ENCODE assay signal across 9 cellular contexts in the genomic region with DNA sequence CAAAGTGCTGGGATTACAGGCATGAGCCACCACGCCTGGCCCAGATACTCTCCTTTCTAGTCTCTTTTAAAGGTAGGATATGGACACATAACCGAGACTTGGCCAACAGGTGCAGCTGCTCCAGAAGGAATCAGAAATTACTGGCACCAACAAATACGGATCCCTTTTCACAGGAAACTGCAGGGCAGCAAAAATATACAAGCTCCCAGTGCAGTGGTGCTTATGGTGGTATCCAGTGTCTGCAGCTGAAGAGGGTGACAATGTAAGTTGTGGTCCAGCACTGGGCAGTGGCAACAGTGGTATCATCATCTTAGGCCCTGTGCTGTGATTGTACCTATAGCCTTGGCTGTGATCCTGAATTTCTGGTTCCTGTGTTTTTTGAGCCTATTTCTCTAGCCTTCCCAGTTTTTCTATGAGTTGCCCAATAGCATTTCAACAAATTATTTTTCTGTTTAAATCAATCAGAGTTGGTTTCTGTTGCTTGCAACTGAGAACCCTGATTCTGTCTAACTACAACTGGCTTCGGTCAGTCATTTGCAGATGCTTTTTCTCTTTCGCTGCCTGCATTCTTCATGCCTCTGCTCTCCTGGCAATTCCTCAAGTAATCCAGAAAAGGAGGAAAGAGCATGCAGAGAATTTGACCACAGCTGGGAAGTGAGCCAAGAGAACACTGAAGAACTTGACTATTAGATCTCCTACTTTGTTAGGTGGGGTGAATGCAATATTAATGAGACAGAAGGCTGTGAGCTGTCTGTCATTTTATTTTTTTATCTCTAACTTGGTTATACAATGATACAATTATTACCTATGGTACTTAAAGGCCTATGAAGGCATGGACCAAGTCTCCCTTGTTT. TPM values are rescaled to one million over a fixed set of nuclear protein-coding genes. Genes with fewer than 3 reads are reported as not detected.
DNase-seq lines count a peak whose midpoint lies in the region; ATAC-seq and TF ChIP-seq lines count a peak whose summit lies in the region.
"Had no signal": no experiment of that assay in that cellular context is flagged by ENCODE, and none has a peak within 500 bp of the region (broad histone marks: within the 10 kb centered on the region; RNA-seq: fewer than 3 reads in every experiment).

No MANE protein-coding gene starts in this region.

- no peaks in the 10 kb centered on the region for H3K36me3 Mint-ChIP-seq in activated T-helper 2 cell treated with anti-CD3 and anti-CD28 coated beads, Interferon-gamma antibody, Interleukin-2, Interleukin-4, amounts not matched to agents 10 μg/mL and 5 μg/mL and 100 μg/mL, durations not matched to agents 14 hours and 24 hours and 36 hours (ENCODE audit: low read depth)

- H3K27ac ChIP-seq in body of pancreas (no peak overlapping the region), lung (ENCODE audit: low read depth in 1 of 2, low read length in 1 of 2) (peak overlapping the region in 1 of 2 donors; percentile 45)

- H3K9me3 Mint-ChIP-seq in activated T-helper 2 cell treated with anti-CD3 and anti-CD28 coated beads, Interferon-gamma antibody, Interleukin-2, Interleukin-4, amounts not matched to agents 10 μg/mL and 5 μg/mL and 100 μg/mL, durations not matched to agents 14 hours and 24 hours and 36 hours = no peaks in the 10 kb centered on the region
- H3K9me3 Mint-ChIP-seq: stimulated activated naive CD8-positive, alpha-beta T cell treated with anti-CD3 and anti-CD28 coated beads, Interleukin-15, Interleukin-2, amounts not matched to agents 100 ng/mL and 50 ng/mL, for 24 hours had no signal

- no peaks in the 10 kb centered on the region for H3K36me3 ChIP-seq in body of pancreas (replicated peaks in 1 of 2; ENCODE audit: insufficient read depth in 1 of 2, low read depth in 2 of 2)
- no peaks in the 10 kb centered on the region for H3K36me3 ChIP-seq in lung (ENCODE audit: control insufficient read depth in 2 of 2, insufficient read depth in 2 of 2, low read length in 2 of 2)

- H3K27me3 ChIP-seq in body of pancreas (no peaks in the 10 kb centered on the region), lung (ENCODE audit: control insufficient read depth, insufficient read depth) (no peaks in the 10 kb centered on the region)

- no peaks in the 10 kb centered on the region for H3K27me3 Mint-ChIP-seq in activated T-helper 2 cell treated with anti-CD3 and anti-CD28 coated beads, Interferon-gamma antibody, Interleukin-2, Interleukin-4, amounts not matched to agents 10 μg/mL and 5 μg/mL and 100 μg/mL, durations not matched to agents 14 hours and 24 hours and 36 hours (ENCODE audit: low read depth)
- H3K27me3 Mint-ChIP-seq: stimulated activated naive CD8-positive, alpha-beta T cell treated with anti-CD3 and anti-CD28 coated beads, Interleukin-15, Interleukin-2, amounts not matched to agents 100 ng/mL and 50 ng/mL, for 24 hours had no signal

- DNase-seq in AG08395 (ENCODE audit: low spot score) = peak; percentile 72
- peak; percentile 78 for DNase-seq in HS-5 (ENCODE audit: low read depth)
- peak; percentile 19 to 54 (median 37) for DNase-seq in body of pancreas
- peak; percentile 77 for DNase-seq in lung (ENCODE audit: low spot score)
- no peak for DNase-seq in activated T-helper 2 cell treated with anti-CD3 and anti-CD28 coated beads, Interferon-gamma antibody, Interleukin-2, Interleukin-4, amounts not matched to agents 10 μg/mL and 5 μg/mL and 100 μg/mL, durations not matched to agents 14 hours and 24 hours and 36 hours (ENCODE audit: low spot score)

- WGBS in body of pancreas, 2 donors = 79 to 84% methylated on average over 5 of the region's 5 CpGs
- 75 to 83% methylated on average over 5 of the region's 5 CpGs for WGBS in lung, 2 donors

- H3K4me1 ChIP-seq in body of pancreas (peaks cover 25% of the 10 kb centered on the region), lung (ENCODE audit: control insufficient read depth in 2 of 2, insufficient read depth in 2 of 2, low read length in 2 of 2) (peaks cover 0 to 17% of the 10 kb centered on the region in 2 donors)

- peaks cover 60% of the 10 kb centered on the region for H3K4me1 Mint-ChIP-seq in activated T-helper 2 cell treated with anti-CD3 and anti-CD28 coated beads, Interferon-gamma antibody, Interleukin-2, Interleukin-4, amounts not matched to agents 10 μg/mL and 5 μg/mL and 100 μg/mL, durations not matched to agents 14 hours and 24 hours and 36 hours (ENCODE audit: low read depth)

- TF ChIP-seq CTCF in body of pancreas (IDR thresholded peaks at IDR 0.05) = no peak
- no peak for TF ChIP-seq CTCF in lung (IDR thresholded peaks at IDR 0.05; ENCODE audit: control extremely low read depth, extremely low read depth)

- no peak overlapping the region for H3K27ac Mint-ChIP-seq in activated T-helper 2 cell treated with anti-CD3 and anti-CD28 coated beads, Interferon-gamma antibody, Interleukin-2, Interleukin-4, amounts not matched to agents 10 μg/mL and 5 μg/mL and 100 μg/mL, durations not matched to agents 14 hours and 24 hours and 36 hours
- H3K27ac Mint-ChIP-seq: stimulated activated naive CD8-positive, alpha-beta T cell treated with anti-CD3 and anti-CD28 coated beads, Interleukin-15, Interleukin-2, amounts not matched to agents 100 ng/mL and 50 ng/mL, for 24 hours had no signal

- intact Hi-C loops in body of pancreas (cut with DNase I) = no loop called here
- intact Hi-C loops in activated T-helper 2 cell treated with anti-CD3 and anti-CD28 coated beads, Interferon-gamma antibody, Interleukin-2, Interleukin-4, amounts not matched to agents 10 μg/mL and 5 μg/mL and 100 μg/mL, durations not matched to agents 14 hours and 24 hours and 36 hours (cut with micrococcal nuclease) = loop anchor here (10.0 kb wide), 1 partner anchor 56 kb away; no protein-coding TSS in a partner anchor

- ATAC-seq in body of pancreas = peak; percentile 36
- no peak for ATAC-seq in lung (ENCODE audit: insufficient read depth, low FRiP score)
- no peak for ATAC-seq in GM21367 (IDR thresholded peaks at IDR 0.05; ENCODE audit: unreplicated experiment)
- ATAC-seq in HG02852 (IDR thresholded peaks at IDR 0.05; ENCODE audit: unreplicated experiment) = no peak
- no peak for ATAC-seq in HG02840 (IDR thresholded peaks at IDR 0.05; ENCODE audit: low FRiP score, unreplicated experiment)

- H3K9me3 ChIP-seq in body of pancreas (no peaks in the 10 kb centered on the region), lung (ENCODE audit: control insufficient read depth in 2 of 2, insufficient read depth in 1 of 2, low read length in 1 of 2) (peaks cover 0 to 2% of the 10 kb centered on the region in 2 donors)

- TF ChIP-seq POLR2A in body of pancreas (IDR thresholded peaks at IDR 0.05) = no peak

- no peak overlapping the region for H3K4me3 Mint-ChIP-seq in activated T-helper 2 cell treated with anti-CD3 and anti-CD28 coated beads, Interferon-gamma antibody, Interleukin-2, Interleukin-4, amounts not matched to agents 10 μg/mL and 5 μg/mL and 100 μg/mL, durations not matched to agents 14 hours and 24 hours and 36 hours (ENCODE audit: low read depth)
- H3K4me3 Mint-ChIP-seq: stimulated activated naive CD8-positive, alpha-beta T cell treated with anti-CD3 and anti-CD28 coated beads, Interleukin-15, Interleukin-2, amounts not matched to agents 100 ng/mL and 50 ng/mL, for 24 hours had no signal

- H3K4me3 ChIP-seq in body of pancreas = no peak overlapping the region
- no peak overlapping the region for H3K4me3 ChIP-seq in lung

RNA-seq across cellular contexts. Expression of a gene that starts 30.8 kb away (rescaled TPM):
- total RNA-seq in body of pancreas = 10 to 100 TPM; 37.4 to 39.9 TPM
- 10 to 100 TPM; 82.7 to 85.8 TPM for total RNA-seq in lung
- 10 to 100 TPM; 22.6 to 26.1 TPM for polyA plus RNA-seq in lung
- 43.0 and 45.2 TPM in 2 replicates for total RNA-seq in activated T-helper 2 cell treated with anti-CD3 and anti-CD28 coated beads, Interferon-gamma antibody, Interleukin-2, Interleukin-4, amounts not matched to agents 10 μg/mL and 5 μg/mL and 100 μg/mL, durations not matched to agents 14 hours and 24 hours and 36 hours
